ENCODE assay signal across 30 cellular contexts in genomic region chr6:88970301-88970700, GRCh38.
"Had no signal": no experiment of that assay in that cellular context is flagged by ENCODE, and none has a peak within 500 bp of the region (broad histone marks: within the 10 kb centered on the region; RNA-seq: fewer than 3 reads in every experiment).

No MANE protein-coding gene starts in this region.

- H3K9me3 ChIP-seq: ascending aorta had no signal

- H3K27ac ChIP-seq: adrenal gland, ascending aorta, body of pancreas, brain microvascular endothelial cell, breast epithelium, cardiac muscle cell had no signal

- H3K4me1 ChIP-seq: adrenal gland, ascending aorta, body of pancreas, breast epithelium had no signal

- DNase-seq: activated effector memory CD4-positive, alpha-beta T cell treated with anti-CD3 and anti-CD28 coated beads, Interleukin-2, amount 50 U/mL, for 16 hours; activated effector memory CD4-positive, alpha-beta T cell treated with Interleukin-2 at 50 U/mL for 16 hours; activated gamma-delta T cell; activated gamma-delta T cell treated with Interleukin-2 at 50 U/mL for 16 hours; activated naive CD4-positive, alpha-beta T cell; activated naive CD4-positive, alpha-beta T cell treated with anti-CD3 and anti-CD28 coated beads for 36 hours; activated naive CD4-positive, alpha-beta T cell treated with anti-CD3 and anti-CD28 coated beads, Interleukin-2, amount 10 ng/mL, durations not matched to agents 7 days and 5 days; activated naive CD4-positive, alpha-beta T cell treated with anti-CD3 and anti-CD28 coated beads, Interleukin-2, amount 50 U/mL, for 16 hours; activated naive CD4-positive, alpha-beta T cell treated with Interleukin-2 at 50 U/mL for 16 hours; activated naive CD8-positive, alpha-beta T cell treated with anti-CD3 and anti-CD28 coated beads for 36 hours; activated naive CD8-positive, alpha-beta T cell treated with anti-CD3 and anti-CD28 coated beads, Interleukin-2, amount 10 ng/mL, durations not matched to agents 7 days and 5 days; activated naive CD8-positive, alpha-beta T cell treated with anti-CD3 and anti-CD28 coated beads, Interleukin-2, amount 50 U/mL, for 24 hours; activated T-cell treated with anti-CD3 and anti-CD28 coated beads, Interleukin-2, amount 50 U/mL, for 1 hour; activated T-cell treated with anti-CD3 and anti-CD28 coated beads, Interleukin-2, amount 50 U/mL, for 24 hours; activated T-cell treated with anti-CD3 and anti-CD28 coated beads, Interleukin-2, amount 50 U/mL, for 4 hours; activated T-cell treated with anti-CD3 and anti-CD28 coated beads, Interleukin-2, amount 50 U/mL, for 48 hours; activated T-cell treated with anti-CD3 and anti-CD28 coated beads, Interleukin-2, amount 50 U/mL, for 72 hours; adrenal gland; amniotic stem cell; amygdala; anterior cingulate cortex; aorta; body of pancreas; brain microvascular endothelial cell; caudate nucleus; central memory CD4-positive, alpha-beta T cell; cerebellar nuclear complex had no signal

- H3K27me3 ChIP-seq: adrenal gland, ascending aorta, body of pancreas, brain microvascular endothelial cell, breast epithelium had no signal

- H3K4me3 ChIP-seq: adrenal gland, ascending aorta, body of pancreas, breast epithelium, cardiac muscle cell had no signal

- H3K36me3 ChIP-seq: adrenal gland, ascending aorta, brain microvascular endothelial cell, breast epithelium, cardiac muscle cell had no signal
